12 cellular contexts compared by ENCODE assay signal in the genomic region with DNA sequence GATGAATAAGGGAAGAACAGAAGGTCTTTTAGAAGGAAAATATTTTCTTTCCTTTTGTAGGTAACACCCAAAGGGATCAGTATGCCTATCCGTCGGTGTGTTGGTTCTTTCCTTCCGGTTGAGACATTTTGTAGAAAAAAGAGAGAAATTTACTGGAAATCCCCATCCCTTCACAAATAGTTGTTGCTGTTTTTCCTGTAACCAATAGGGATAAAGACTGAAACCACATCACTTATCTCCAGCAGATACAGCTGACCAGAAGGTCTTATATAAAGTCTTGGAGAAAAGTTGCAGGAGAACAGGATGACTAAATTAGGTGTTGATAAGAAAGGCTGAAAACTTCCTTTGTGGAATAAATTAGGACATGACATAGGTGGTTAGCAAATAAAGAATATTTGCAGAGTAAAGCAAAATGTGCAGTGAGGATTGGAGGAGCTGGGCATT. TPM values are rescaled to one million over a fixed set of nuclear protein-coding genes. Genes with fewer than 3 reads are reported as not detected.
DNase-seq lines count a peak whose midpoint lies in the region; ATAC-seq and TF ChIP-seq lines count a peak whose summit lies in the region.
"Had no signal": no experiment of that assay in that cellular context is flagged by ENCODE, and none has a peak within 500 bp of the region (broad histone marks: within the 10 kb centered on the region; RNA-seq: fewer than 3 reads in every experiment).

No MANE protein-coding gene starts in this region.

- peak overlapping the region in 1 of 2 donors; percentile 13 for H3K4me3 ChIP-seq in left lung
- H3K4me3 ChIP-seq in upper lobe of left lung = no peak overlapping the region

- ATAC-seq in Right ventricle myocardium superior (ENCODE audit: poor library complexity) = peak; percentile 60
- ATAC-seq in activated CD8-positive, alpha-beta T cell treated with anti-CD3 and anti-CD28 coated beads for 36 hours = peak; percentile 65
- ATAC-seq in left lung = peak; percentile 91
- ATAC-seq in upper lobe of left lung (ENCODE audit: low FRiP score in 2 of 2) = peak; percentile 73 to 84
- no peak for ATAC-seq in GM19328 (IDR thresholded peaks at IDR 0.05; ENCODE audit: unreplicated experiment)
- ATAC-seq: activated naive CD4-positive, alpha-beta T cell treated with anti-CD3 and anti-CD28 coated beads, Interleukin-2, amount 50 U/mL, for 72 hours had no signal

- peaks cover 29% of the 10 kb centered on the region for H3K4me1 Mint-ChIP-seq in activated CD8-positive, alpha-beta T cell treated with anti-CD3 and anti-CD28 coated beads for 36 hours (ENCODE audit: low read depth)
- no peaks in the 10 kb centered on the region for H3K4me1 Mint-ChIP-seq in HFFc6 (ENCODE audit: low read depth)

- no peaks in the 10 kb centered on the region for H3K36me3 ChIP-seq in left lung
- no peaks in the 10 kb centered on the region for H3K36me3 ChIP-seq in upper lobe of left lung
- H3K36me3 ChIP-seq: neutrophil had no signal

- intact Hi-C loops in Right ventricle myocardium superior (cut with DNase I) (no loop called here), cardiac septum (cut with DNase I) (no loop called here), left lung (cut with DNase I) (no loop called here)
- intact Hi-C loops in activated CD8-positive, alpha-beta T cell treated with anti-CD3 and anti-CD28 coated beads for 36 hours (cut with micrococcal nuclease) = no loop called here

- H3K27me3 Mint-ChIP-seq in activated CD8-positive, alpha-beta T cell treated with anti-CD3 and anti-CD28 coated beads for 36 hours = peaks cover 2% of the 10 kb centered on the region
- peaks cover 11% of the 10 kb centered on the region for H3K27me3 Mint-ChIP-seq in HFFc6 (ENCODE audit: insufficient read depth)

- TF ChIP-seq CTCF in activated CD8-positive, alpha-beta T cell treated with anti-CD3 and anti-CD28 coated beads for 36 hours (IDR thresholded peaks at IDR 0.05) = no peak
- TF ChIP-seq CTCF in left lung (IDR thresholded peaks at IDR 0.05) (no peak), upper lobe of left lung (IDR thresholded peaks at IDR 0.05) (no peak), HFFc6 (IDR thresholded peaks at IDR 0.05) (no peak)

- CTCF ChIA-PET in activated CD8-positive, alpha-beta T cell treated with anti-CD3 and anti-CD28 coated beads for 36 hours (lab: Charles Lee) = interaction anchor here (1.3 kb wide), 1 partner anchor 18 kb away, joined by 3 read pairs; no protein-coding TSS in a partner anchor

- TF ChIP-seq EP300 in upper lobe of left lung (IDR thresholded peaks at IDR 0.05) = no peak

- H3K4me3 Mint-ChIP-seq in activated CD8-positive, alpha-beta T cell treated with anti-CD3 and anti-CD28 coated beads for 36 hours = peak overlapping the region; percentile 30
- no peak overlapping the region for H3K4me3 Mint-ChIP-seq in HFFc6

- peak overlapping the region; percentile 79 for H3K27ac Mint-ChIP-seq in activated CD8-positive, alpha-beta T cell treated with anti-CD3 and anti-CD28 coated beads for 36 hours
- no peak overlapping the region for H3K27ac Mint-ChIP-seq in HFFc6
- H3K27ac Mint-ChIP-seq: activated naive CD4-positive, alpha-beta T cell treated with anti-CD3 and anti-CD28 coated beads, Interleukin-2, amount 50 U/mL, for 72 hours had no signal

- no peak for TF ChIP-seq POLR2A in upper lobe of left lung (IDR thresholded peaks at IDR 0.05)

- H3K36me3 Mint-ChIP-seq in activated CD8-positive, alpha-beta T cell treated with anti-CD3 and anti-CD28 coated beads for 36 hours (ENCODE audit: low read depth) = peaks cover 2% of the 10 kb centered on the region
- no peaks in the 10 kb centered on the region for H3K36me3 Mint-ChIP-seq in HFFc6 (ENCODE audit: low read depth)

- WGBS in upper lobe of left lung, 2 donors = 0 to 1% methylated on average over 3 of the region's 3 CpGs

- POLR2A ChIA-PET in activated CD8-positive, alpha-beta T cell treated with anti-CD3 and anti-CD28 coated beads for 36 hours (lab: Charles Lee) = interaction anchor here (0.7 kb wide), 1 partner anchor 1042 kb away, joined by 3 read pairs; no protein-coding TSS in a partner anchor

- H3K9me3 ChIP-seq in left lung (no peaks in the 10 kb centered on the region), upper lobe of left lung (no peaks in the 10 kb centered on the region)
- H3K9me3 ChIP-seq: neutrophil had no signal

- peaks cover 10% of the 10 kb centered on the region for H3K9me3 Mint-ChIP-seq in activated CD8-positive, alpha-beta T cell treated with anti-CD3 and anti-CD28 coated beads for 36 hours
- H3K9me3 Mint-ChIP-seq in HFFc6 = no peaks in the 10 kb centered on the region

- H3K27me3 ChIP-seq in left lung = no peaks in the 10 kb centered on the region
- H3K27me3 ChIP-seq in upper lobe of left lung = no peaks in the 10 kb centered on the region

- DNase-seq in Right ventricle myocardium superior (no peak), cardiac septum (ENCODE audit: low spot score) (no peak), left lung (no peak), upper lobe of left lung (no peak), HFFc6 (no peak), SHP77 (lab: John Stamatoyannopoulos, UW) (no peak)
- DNase-seq in activated CD8-positive, alpha-beta T cell treated with anti-CD3 and anti-CD28 coated beads for 36 hours = no peak
- DNase-seq: NCI-H187 had no signal

- H3K4me1 ChIP-seq in left lung = peaks cover 0 to 24% of the 10 kb centered on the region in 2 donors
- H3K4me1 ChIP-seq in upper lobe of left lung = peaks cover 0 to 2% (median 0%) of the 10 kb centered on the region in 4 donors

- H3K27ac ChIP-seq in left lung (peak overlapping the region; percentile 69 to 89), upper lobe of left lung (peak overlapping the region in 1 of 4 donors; percentile 76)
- H3K27ac ChIP-seq: neutrophil had no signal

RNA-seq across cellular contexts. Expression of a gene that starts 14.8 kb away (rescaled TPM):
- 27.5 TPM for total RNA-seq in Right ventricle myocardium superior
- 27.6 TPM for total RNA-seq in cardiac septum
- total RNA-seq in activated CD8-positive, alpha-beta T cell treated with anti-CD3 and anti-CD28 coated beads for 36 hours = 10 to 100 TPM; 21.8 to 22.7 TPM
- 100 to 1,000 TPM; 418 to 665 TPM for total RNA-seq in left lung
- total RNA-seq in upper lobe of left lung = 1,000 to 10,000 TPM in 1 of 6 donors, 100 to 1,000 TPM in 5; 133 to 1,304 (median 370) TPM
- not detected for total RNA-seq in HFFc6 (2021; fragmentation: NEBNext Ultra II Directional; extraction: Animal tissue kit (Norgen Biotek cat#: 25700))

RNA-seq across cellular contexts. Expression of a gene that starts 32.8 kb away (rescaled TPM):
- total RNA-seq in Right ventricle myocardium superior (5.5 TPM), cardiac septum (5.2 TPM), left lung (100 to 1,000 TPM; 137 to 200 TPM), upper lobe of left lung (100 to 1,000 TPM in 4 of 6 donors, 1 to 10 TPM in 1, not detected in 1; 7.8 to 476 (median 122) TPM)
- total RNA-seq in activated CD8-positive, alpha-beta T cell treated with anti-CD3 and anti-CD28 coated beads for 36 hours = 1 to 10 TPM; 3.4 to 3.9 TPM
- total RNA-seq in HFFc6 (2021; fragmentation: NEBNext Ultra II Directional; extraction: Animal tissue kit (Norgen Biotek cat#: 25700)) = not detected
- total RNA-seq: fibroblast of lung had no signal

Comparison
In these comparisons a context has a peak if more than half of its experiments do, and no peak if none do; other contexts are left out.
1. RNA of a gene that starts 14.8 kb away (total RNA-seq): 418 to 665 TPM in left lung, 133 to 1,304 TPM in upper lobe of left lung, 27.6 TPM in cardiac septum (single experiment), 27.5 TPM in Right ventricle myocardium superior (single experiment) and 21.8 to 22.7 TPM in activated CD8-positive, alpha-beta T cell treated with anti-CD3 and anti-CD28 coated beads for 36 hours; not detected in HFFc6; every median in the first group is over 10 times any median in the second.